19 cellular contexts compared by ENCODE assay signal in genomic region chr2:132448331-132448730, GRCh38. TPM values are rescaled to one million over a fixed set of nuclear protein-coding genes. Genes with fewer than 3 reads are reported as not detected.
DNase-seq lines count a peak whose midpoint lies in the region; ATAC-seq and TF ChIP-seq lines count a peak whose summit lies in the region.
"Had no signal": no experiment of that assay in that cellular context is flagged by ENCODE, and none has a peak within 500 bp of the region (broad histone marks: within the 10 kb centered on the region; RNA-seq: fewer than 3 reads in every experiment).

No MANE protein-coding gene starts in this region.

- no peak for TF ChIP-seq CTCF in right atrium auricular region (IDR thresholded peaks at IDR 0.05)
- no peak for TF ChIP-seq CTCF in heart right ventricle (IDR thresholded peaks at IDR 0.05)

- H3K27ac ChIP-seq in right atrium auricular region, result no peak overlapping the region
- H3K27ac ChIP-seq in heart right ventricle, result no peak overlapping the region
- H3K27ac ChIP-seq: A549, colonic mucosa, esophagus squamous epithelium, pancreas, RWPE1, sigmoid colon, WERI-Rb-1 had no signal

- H3K4me2 ChIP-seq in skeletal muscle satellite cell (ENCODE audit: low read length), result peak overlapping the region; percentile 48
- H3K4me2 ChIP-seq: A549 had no signal

- DNase-seq in Right ventricle myocardium inferior (ENCODE audit: missing footprints), result no peak
- no peak for DNase-seq in right atrium auricular region (ENCODE audit: low spot score)
- no peak for DNase-seq in adipocyte (ENCODE audit: low read depth)
- DNase-seq in heart right ventricle, result peak; percentile 13 to 27
- no peak for DNase-seq in activated CD8-positive, alpha-beta memory T cell treated with anti-CD3 and anti-CD28 coated beads for 24 hours
- DNase-seq in activated CD4-positive, alpha-beta T cell treated with anti-CD3 and anti-CD28 coated beads, Interleukin-2, amount 50 U/mL, for 48 hours, result no peak
- DNase-seq: activated CD4-positive, alpha-beta T cell treated with anti-CD3 and anti-CD28 coated beads, Interleukin-2, amount 50 U/mL, for 4 hours; activated naive CD8-positive, alpha-beta T cell treated with anti-CD3 and anti-CD28 coated beads for 36 hours; esophagus squamous epithelium; naive thymus-derived CD4-positive, alpha-beta T cell; NCI-H2171; sigmoid colon had no signal

- no peak for TF ChIP-seq POLR2A in GM18505 (IDR thresholded peaks at IDR 0.05; ENCODE audit: borderline replicate concordance, extremely low read depth, insufficient read depth, insufficient read length)

- H3K9ac ChIP-seq in adipocyte (ENCODE audit: low read length) (peak overlapping the region; percentile 13), skeletal muscle satellite cell (ENCODE audit: low read depth, low read length) (no peak overlapping the region)

- H3K9me3 ChIP-seq in right atrium auricular region (no peaks in the 10 kb centered on the region), adipocyte (ENCODE audit: control insufficient read depth, low read length) (peaks cover 9% of the 10 kb centered on the region), heart right ventricle (peaks cover 0 to 11% (median 0%) of the 10 kb centered on the region in 11 donors), skeletal muscle satellite cell (replicated peaks; ENCODE audit: low read length) (no peaks in the 10 kb centered on the region)
- H3K9me3 ChIP-seq: colonic mucosa, pancreas, sigmoid colon had no signal

- WGBS in heart right ventricle, 2 donors, result 4 to 6% methylated on average over 6 of the region's 6 CpGs

- H3K36me3 ChIP-seq in right atrium auricular region (no peaks in the 10 kb centered on the region), adipocyte (ENCODE audit: control insufficient read depth, insufficient read depth, low read length, severe bottlenecking) (no peaks in the 10 kb centered on the region), heart right ventricle (no peaks in the 10 kb centered on the region), skeletal muscle satellite cell (ENCODE audit: insufficient read depth, low read length) (no peaks in the 10 kb centered on the region)
- H3K36me3 ChIP-seq: colonic mucosa, esophagus squamous epithelium, pancreas, sigmoid colon, WERI-Rb-1 had no signal

- H3K4me1 ChIP-seq in right atrium auricular region (no peaks in the 10 kb centered on the region), adipocyte (ENCODE audit: control insufficient read depth, insufficient read depth, low read length) (peaks cover 11% of the 10 kb centered on the region), heart right ventricle (peaks cover 0 to 12% (median 6%) of the 10 kb centered on the region in 9 donors), skeletal muscle satellite cell (ENCODE audit: control insufficient read depth, insufficient read depth, low read length) (peaks cover 8% of the 10 kb centered on the region)
- H3K4me1 ChIP-seq: A549, colonic mucosa, pancreas, sigmoid colon had no signal

- H3K4me3 ChIP-seq in right atrium auricular region (no peak overlapping the region), adipocyte (ENCODE audit: low read length) (peak overlapping the region; percentile 68), heart right ventricle (no peak overlapping the region), skeletal muscle satellite cell (ENCODE audit: low read length) (peak overlapping the region; percentile 47)
- H3K4me3 ChIP-seq: A549, colonic mucosa, esophagus squamous epithelium, pancreas, sigmoid colon had no signal

- H3K27me3 ChIP-seq in right atrium auricular region, result no peaks in the 10 kb centered on the region
- no peaks in the 10 kb centered on the region for H3K27me3 ChIP-seq in adipocyte (replicated peaks; ENCODE audit: control insufficient read depth, insufficient read depth, low read length)
- no peaks in the 10 kb centered on the region for H3K27me3 ChIP-seq in heart right ventricle
- no peaks in the 10 kb centered on the region for H3K27me3 ChIP-seq in skeletal muscle satellite cell (ENCODE audit: control insufficient read depth, insufficient read depth, low read length)
- H3K27me3 ChIP-seq: colonic mucosa, esophagus squamous epithelium, pancreas, sigmoid colon had no signal

- peak; percentile 52 for ATAC-seq in Right ventricle myocardium inferior
- peak in 6 of 8 donors; percentile 20 to 81 (median 72) for ATAC-seq in heart right ventricle
- ATAC-seq in GM18505 (IDR thresholded peaks at IDR 0.05; ENCODE audit: unreplicated experiment), result no peak
- ATAC-seq: naive thymus-derived CD4-positive, alpha-beta T cell had no signal

- intact Hi-C loops in Right ventricle myocardium inferior (cut with DNase I) (no loop called here), heart right ventricle (cut with DNase I) (no loop called here)

RNA-seq across cellular contexts. Expression of gene GPR39, which starts 31.7 kb away (rescaled TPM):
- total RNA-seq in Right ventricle myocardium inferior (not detected), right atrium auricular region (1 to 10 TPM in 1 of 2 donors, not detected in 1; 1.0 TPM), heart right ventricle (not detected)
- under 1 TPM in 1 of 2 donors, not detected in 1; 0.04 TPM for polyA plus RNA-seq in heart right ventricle
- 9.6 and 10.0 TPM in 2 replicates for total RNA-seq in skeletal muscle satellite cell (2012; rRNA removed)
- total RNA-seq: activated naive CD8-positive, alpha-beta T cell treated with anti-CD3 and anti-CD28 coated beads for 36 hours; naive thymus-derived CD4-positive, alpha-beta T cell had no signal
- polyA plus RNA-seq: naive thymus-derived CD4-positive, alpha-beta T cell had no signal

Comparison
In these comparisons a context has a peak if more than half of its experiments do, and no peak if none do; other contexts are left out.
1. DNase-seq: peak in heart right ventricle (2 of 2); none in Right ventricle myocardium inferior (single experiment), right atrium auricular region (single experiment), adipocyte (single experiment), activated CD8-positive, alpha-beta memory T cell treated with anti-CD3 and anti-CD28 coated beads for 24 hours (single experiment) and activated CD4-positive, alpha-beta T cell treated with anti-CD3 and anti-CD28 coated beads, Interleukin-2, amount 50 U/mL, for 48 hours (0 of 2).
2. H3K4me3 ChIP-seq: peak in adipocyte (single experiment) and skeletal muscle satellite cell (single experiment); none in right atrium auricular region (0 of 2) and heart right ventricle (0 of 10).